In genomic region chr18:47175895-47176575, GRCh38 we compare ENCODE assay signal across 8 cellular contexts. TPM values are rescaled to one million over a fixed set of nuclear protein-coding genes. Genes with fewer than 3 reads are reported as not detected.
DNase-seq lines count a peak whose midpoint lies in the region; ATAC-seq and TF ChIP-seq lines count a peak whose summit lies in the region.

Gene IER3IP1, minus strand, starts transcription at chr18:47176364. Its CDS starts 87 bp downstream, at chr18:47176277.

- CTCF ChIA-PET in A673 (lab: Charles Lee) = no interaction called here

- intact Hi-C loops in A673 (cut with micrococcal nuclease; ENCODE audit: unreplicated experiment) = no loop called here
- intact Hi-C loops in breast epithelium (cut with DNase I; ENCODE audit: low total_unique reads) = no loop called here
- intact Hi-C loops in spleen (cut with DNase I; ENCODE audit: low total_unique reads) = no loop called here

- H3K36me3 Mint-ChIP-seq in immature natural killer cell = no peaks in the 10 kb centered on the region

- no peaks in the 10 kb centered on the region for H3K4me1 ChIP-seq in A673 (ENCODE audit: insufficient read depth, low read length, poor library complexity, severe bottlenecking)
- peaks cover 0 to 7% of the 10 kb centered on the region in 2 donors for H3K4me1 ChIP-seq in breast epithelium
- peaks cover 13 to 52% (median 29%) of the 10 kb centered on the region in 6 donors for H3K4me1 ChIP-seq in spleen

- H3K27ac ChIP-seq in A673 (ENCODE audit: low read depth, low read length, poor library complexity, severe bottlenecking) (peak within 1 kb of the TSS; percentile 92), VCaP (peak within 1 kb of the TSS; percentile 86), breast epithelium (peak within 1 kb of the TSS; percentile 80 to 84), spleen (peak within 1 kb of the TSS; percentile 53 to 86 (median 78))

- H3K27me3 Mint-ChIP-seq in immature natural killer cell (ENCODE audit: low read depth in 3 of 3) = peaks cover 9 to 12% (median 9%) of the 10 kb centered on the region in 3 donors

- H3K4me3 ChIP-seq in A673 (ENCODE audit: low read depth, low read length, poor library complexity, severe bottlenecking) (peak within 1 kb of the TSS; percentile 92), breast epithelium (peak within 1 kb of the TSS; percentile 74 to 100 (median 90)), spleen (peak within 1 kb of the TSS; percentile 66 to 99 (median 82))

- POLR2A ChIA-PET in A673 (lab: Charles Lee; ENCODE audit: low non-redundant PET) = no interaction called here

- H3K4me1 Mint-ChIP-seq in immature natural killer cell = peaks cover 0 to 3% of the 10 kb centered on the region in 2 donors

- H3K27me3 ChIP-seq in A673 (replicated peaks; ENCODE audit: insufficient read depth, low read depth, low read length, poor library complexity) (no peaks in the 10 kb centered on the region), breast epithelium (no peaks in the 10 kb centered on the region), spleen (replicated peaks in 1 of 7) (no peaks in the 10 kb centered on the region)

- peak within 1 kb of the TSS in 4 of 5 donors; percentile 46 to 59 (median 55) for H3K4me3 Mint-ChIP-seq in immature natural killer cell

- no peaks in the 10 kb centered on the region for H3K9me3 Mint-ChIP-seq in immature natural killer cell

- TF ChIP-seq POLR2A in breast epithelium (IDR thresholded peaks at IDR 0.05) (no peak), spleen (IDR thresholded peaks at IDR 0.05) (no peak)

- peak; percentile 95 for DNase-seq in A673 (ENCODE audit: low spot score)
- peak; percentile 85 for DNase-seq in NCI-H2171 (lab: John Stamatoyannopoulos, UW)
- peak; percentile 73 to 82 for DNase-seq in breast epithelium (ENCODE audit: low spot score in 2 of 2)
- peak; percentile 81 to 88 (median 85) for DNase-seq in immature natural killer cell
- DNase-seq in spleen = peak; percentile 95

- 0 to 1% (median 1%) methylated on average over 24 to 48 of the region's 48 CpGs for WGBS in spleen, 5 donors

- peak within 1 kb of the TSS in 3 of 6 donors; percentile 53 to 78 (median 74) for H3K27ac Mint-ChIP-seq in immature natural killer cell

- H3K9me3 ChIP-seq in A673 (ENCODE audit: low read depth, low read length, poor library complexity, severe bottlenecking) = no peaks in the 10 kb centered on the region
- H3K9me3 ChIP-seq in breast epithelium = no peaks in the 10 kb centered on the region
- H3K9me3 ChIP-seq in spleen = no peaks in the 10 kb centered on the region

- BruUV-seq in A673 (replicated peaks; lab: Mats Ljungman, UMichigan) = no TSS peak

- TF ChIP-seq CTCF in A673 (conservative IDR thresholded peaks at IDR 0.05; ENCODE audit: low read depth, low read length) = peak; percentile 28; the same call in 1 of the 2 replicates
- TF ChIP-seq CTCF in VCaP (conservative IDR thresholded peaks at IDR 0.05) = peak; percentile 22
- TF ChIP-seq CTCF in breast epithelium (IDR thresholded peaks at IDR 0.05) = peak in 1 of 3 donors; percentile 20
- peak in 3 of 11 experiments; percentile 14 to 26 (median 24) for TF ChIP-seq CTCF in spleen (IDR thresholded peaks at IDR 0.05 in 8 of 11, conservative IDR thresholded peaks at IDR 0.05 in 3 of 11)

- ATAC-seq in GM18861 (IDR thresholded peaks at IDR 0.05; ENCODE audit: unreplicated experiment) (peak; percentile 71), HG03097 (IDR thresholded peaks at IDR 0.05; ENCODE audit: low FRiP score, unreplicated experiment) (peak; percentile 80)

- no peaks in the 10 kb centered on the region for H3K36me3 ChIP-seq in A673 (ENCODE audit: insufficient read depth, low read length, poor library complexity, severe bottlenecking)
- H3K36me3 ChIP-seq in breast epithelium = no peaks in the 10 kb centered on the region
- H3K36me3 ChIP-seq in spleen = no peaks in the 10 kb centered on the region

RNA-seq across cellular contexts. Expression of gene IER3IP1, which starts in this region (rescaled TPM):
- total RNA-seq in A673 (2021) (16.6 and 17.7 TPM in 2 replicates), breast epithelium (10 to 100 TPM; 10.4 to 15.1 (median 13.8) TPM), spleen (10 to 100 TPM in 5 of 7 donors, 1 to 10 TPM in 2; 8.4 to 15.1 (median 11.5) TPM)
- polyA plus RNA-seq in immature natural killer cell (10 to 100 TPM; 17.1 to 40.9 (median 23.6) TPM), spleen (10 to 100 TPM; 10.2 to 12.9 (median 12.3) TPM)

Comparison
In these comparisons a context has a peak if more than half of its experiments do, and no peak if none do; other contexts are left out.
1. Peak in every context shown above with its lines: DNase-seq, ATAC-seq, H3K4me3 ChIP-seq and H3K27ac ChIP-seq.